12 cellular contexts compared by ENCODE assay signal in genomic region chr3:46928297-46928696, GRCh38. TPM values are rescaled to one million over a fixed set of nuclear protein-coding genes. Genes with fewer than 3 reads are reported as not detected.
DNase-seq lines count a peak whose midpoint lies in the region; ATAC-seq and TF ChIP-seq lines count a peak whose summit lies in the region.
"Had no signal": no experiment of that assay in that cellular context is flagged by ENCODE, and none has a peak within 500 bp of the region (broad histone marks: within the 10 kb centered on the region; RNA-seq: fewer than 3 reads in every experiment).

No MANE protein-coding gene starts in this region.

- H3K36me3 Mint-ChIP-seq in CD14-positive monocyte, result peaks cover 37 to 40% of the 10 kb centered on the region in 2 donors
- peaks cover 33% of the 10 kb centered on the region for H3K36me3 Mint-ChIP-seq in T-helper 1 cell treated with Interleukin-12 subunit alpha and Interleukin-12 subunit beta and Interleukin-4 antibody, amounts not matched to agents 30 μg/mL and 1 μg/mL, for 36 hours (ENCODE audit: low read depth)

- TF ChIP-seq CTCF in CD14-positive monocyte (IDR thresholded peaks at IDR 0.05) (no peak), HL-60 (IDR thresholded peaks at IDR 0.05; ENCODE audit: insufficient read depth, low read length) (no peak), left lung (IDR thresholded peaks at IDR 0.05) (no peak), Peyer's patch (IDR thresholded peaks at IDR 0.05) (no peak)

- no peaks in the 10 kb centered on the region for H3K27me3 Mint-ChIP-seq in CD14-positive monocyte (ENCODE audit: low read depth in 3 of 3)
- H3K27me3 Mint-ChIP-seq in T-helper 1 cell treated with Interleukin-12 subunit alpha and Interleukin-12 subunit beta and Interleukin-4 antibody, amounts not matched to agents 30 μg/mL and 1 μg/mL, for 36 hours (ENCODE audit: low read depth), result no peaks in the 10 kb centered on the region

- no peak overlapping the region for H3K4me3 Mint-ChIP-seq in CD14-positive monocyte
- H3K4me3 Mint-ChIP-seq in T-helper 1 cell treated with Interleukin-12 subunit alpha and Interleukin-12 subunit beta and Interleukin-4 antibody, amounts not matched to agents 30 μg/mL and 1 μg/mL, for 36 hours, result peak overlapping the region; percentile 51
- H3K4me3 Mint-ChIP-seq: endodermal cell had no signal

- DNase-seq in CD14-positive monocyte (ENCODE audit: low spot score) (no peak), HL-60 (ENCODE audit: low read depth in 1 of 2, low spot score in 1 of 2) (peak; percentile 79 to 87), medulla oblongata (ENCODE audit: extremely low spot score) (peak; percentile 57), left lung (no peak), Peyer's patch (no peak)
- DNase-seq in stimulated activated CD4-positive, alpha-beta T cell treated with anti-CD3 and anti-CD28 coated beads, Interleukin-15, amount 100 ng/mL, for 24 hours, result no peak
- DNase-seq in effector CD4-positive, alpha-beta T cell, result no peak
- DNase-seq: activated effector memory CD4-positive, alpha-beta T cell treated with Interleukin-2 at 50 U/mL for 16 hours; endodermal cell; NCI-H2227 treated with DMSO at 0.1 percent for 48 hours had no signal

- peak overlapping the region; percentile 30 for H3K27ac ChIP-seq in HL-60 (replicated peaks)
- peak overlapping the region in 1 of 2 donors; percentile 84 for H3K27ac ChIP-seq in left lung
- H3K27ac ChIP-seq in Peyer's patch, result peak overlapping the region in 1 of 4 donors; percentile 83

- H3K4me3 ChIP-seq in HL-60 (replicated peaks; ENCODE audit: insufficient read depth, low read length) (no peak overlapping the region), left lung (no peak overlapping the region), Peyer's patch (no peak overlapping the region)

- peak overlapping the region; percentile 76 to 98 (median 96) for H3K27ac Mint-ChIP-seq in CD14-positive monocyte
- peak overlapping the region; percentile 74 for H3K27ac Mint-ChIP-seq in T-helper 1 cell treated with Interleukin-12 subunit alpha and Interleukin-12 subunit beta and Interleukin-4 antibody, amounts not matched to agents 30 μg/mL and 1 μg/mL, for 36 hours
- H3K27ac Mint-ChIP-seq: endodermal cell had no signal

- TF ChIP-seq POLR2A in Peyer's patch (IDR thresholded peaks at IDR 0.05), result no peak

- peaks cover 52 to 90% of the 10 kb centered on the region in 2 donors for H3K4me1 ChIP-seq in left lung
- peaks cover 37 to 76% (median 68%) of the 10 kb centered on the region in 4 donors for H3K4me1 ChIP-seq in Peyer's patch

- H3K9me3 Mint-ChIP-seq in CD14-positive monocyte, result peaks cover 0 to 7% (median 3%) of the 10 kb centered on the region in 7 donors
- H3K9me3 Mint-ChIP-seq in T-helper 1 cell treated with Interleukin-12 subunit alpha and Interleukin-12 subunit beta and Interleukin-4 antibody, amounts not matched to agents 30 μg/mL and 1 μg/mL, for 36 hours, result peaks cover 12% of the 10 kb centered on the region
- H3K9me3 Mint-ChIP-seq: endodermal cell had no signal

- H3K9me3 ChIP-seq in left lung, result no peaks in the 10 kb centered on the region
- H3K9me3 ChIP-seq in Peyer's patch, result no peaks in the 10 kb centered on the region

- H3K27me3 ChIP-seq in HL-60 (ENCODE audit: insufficient read depth, poor library complexity, severe bottlenecking) (no peaks in the 10 kb centered on the region), left lung (no peaks in the 10 kb centered on the region), Peyer's patch (no peaks in the 10 kb centered on the region)

- H3K4me1 Mint-ChIP-seq in CD14-positive monocyte, result peaks cover 85% of the 10 kb centered on the region
- peaks cover 68% of the 10 kb centered on the region for H3K4me1 Mint-ChIP-seq in T-helper 1 cell treated with Interleukin-12 subunit alpha and Interleukin-12 subunit beta and Interleukin-4 antibody, amounts not matched to agents 30 μg/mL and 1 μg/mL, for 36 hours (ENCODE audit: low read depth)
- H3K4me1 Mint-ChIP-seq: endodermal cell had no signal

- intact Hi-C loops in CD14-positive monocyte (cut with micrococcal nuclease) (loop anchor here in 1 of 2 donors (5.0 kb wide), 2 partner anchors 39 to 59 kb away; no protein-coding TSS in a partner anchor), left lung (cut with DNase I) (loop anchor here in 1 of 2 donors (5.0 kb wide), 1 partner anchor 69 kb away; no protein-coding TSS in a partner anchor)

- peaks cover 0 to 31% of the 10 kb centered on the region in 2 donors for H3K36me3 ChIP-seq in left lung
- H3K36me3 ChIP-seq in Peyer's patch, result peaks cover 0 to 32% (median 0%) of the 10 kb centered on the region in 3 donors

- ATAC-seq in left lung, result no peak
- ATAC-seq: HCT116 had no signal

RNA-seq across cellular contexts. Expression of gene CCDC12, which starts 48.2 kb away (rescaled TPM):
- polyA plus RNA-seq in CD14-positive monocyte, result 10 to 100 TPM; 50.1 to 55.8 TPM
- total RNA-seq in left lung (10 to 100 TPM; 34.7 to 43.7 TPM), Peyer's patch (10 to 100 TPM; 41.7 to 90.0 (median 59.2) TPM)

RNA-seq across cellular contexts. Expression of gene PTH1R, which starts 50.8 kb away (rescaled TPM):
- not detected for polyA plus RNA-seq in CD14-positive monocyte
- total RNA-seq in left lung (10 to 100 TPM; 12.0 to 22.8 TPM), Peyer's patch (10 to 100 TPM in 1 of 4 donors, 1 to 10 TPM in 3; 2.4 to 12.4 (median 5.7) TPM)

RNA-seq across cellular contexts. Expression of gene NBEAL2, which starts 51.2 kb away (rescaled TPM):
- 10 to 100 TPM; 10.4 to 17.3 TPM for polyA plus RNA-seq in CD14-positive monocyte
- 100 to 1,000 TPM in 1 of 2 donors, 10 to 100 TPM in 1; 99.6 to 148 TPM for total RNA-seq in left lung
- 100 to 1,000 TPM; 111 to 304 (median 229) TPM for total RNA-seq in Peyer's patch

Comparison
In these comparisons a context has a peak if more than half of its experiments do, and no peak if none do; other contexts are left out.
1. DNase-seq: peak in HL-60 (2 of 2) and medulla oblongata (single experiment); none in CD14-positive monocyte (single experiment), left lung (0 of 2), stimulated activated CD4-positive, alpha-beta T cell treated with anti-CD3 and anti-CD28 coated beads, Interleukin-15, amount 100 ng/mL, for 24 hours (single experiment), effector CD4-positive, alpha-beta T cell (single experiment) and Peyer's patch (0 of 3).